In genomic region chr9:109602987-109603386, GRCh38 we compare ENCODE assay signal across 18 cellular contexts.
"Had no signal": no experiment of that assay in that cellular context is flagged by ENCODE, and none has a peak within 500 bp of the region (broad histone marks: within the 10 kb centered on the region; RNA-seq: fewer than 3 reads in every experiment).

No MANE protein-coding gene starts in this region.

- H3K27ac ChIP-seq: adrenal gland, body of pancreas, right atrium auricular region, tibial nerve, uterus had no signal

- ATAC-seq: activated CD4-positive, alpha-beta T cell treated with anti-CD3 and anti-CD28 coated beads for 36 hours; activated naive CD4-positive, alpha-beta T cell treated with anti-CD3 and anti-CD28 coated beads, Interleukin-2, amount 50 U/mL, for 72 hours; body of pancreas; left colon; stimulated activated naive CD8-positive, alpha-beta T cell treated with anti-CD3 and anti-CD28 coated beads, Interleukin-15, Interleukin-2, amounts not matched to agents 100 U/mL and 50 U/mL, for 24 hours had no signal

- H3K27ac Mint-ChIP-seq: activated CD4-positive, alpha-beta T cell treated with anti-CD3 and anti-CD28 coated beads for 36 hours; activated T-helper 1 cell treated with anti-CD3 and anti-CD28 coated beads, Interleukin-12 subunit alpha, Interleukin-12 subunit beta, Interleukin-2, Interleukin-4 antibody, amounts not matched to agents 30 ng/mL and 10 ng/mL and 1 ng/mL, durations not matched to agents 14 hours and 24 hours and 36 hours; progenitor cell of endocrine pancreas had no signal

- H3K27me3 ChIP-seq: adrenal gland, body of pancreas, right atrium auricular region, tibial nerve, uterus had no signal

- H3K9me3 Mint-ChIP-seq: activated naive CD4-positive, alpha-beta T cell treated with anti-CD3 and anti-CD28 coated beads, Interleukin-2, amount 50 U/mL, for 72 hours; activated T-helper 1 cell treated with anti-CD3 and anti-CD28 coated beads, Interleukin-12 subunit alpha, Interleukin-12 subunit beta, Interleukin-2, Interleukin-4 antibody, amounts not matched to agents 30 ng/mL and 10 ng/mL and 1 ng/mL, durations not matched to agents 14 hours and 24 hours and 36 hours had no signal

- H3K36me3 ChIP-seq: adrenal gland, right atrium auricular region, tibial nerve, uterus had no signal

- H3K36me3 Mint-ChIP-seq: activated naive CD4-positive, alpha-beta T cell treated with anti-CD3 and anti-CD28 coated beads, Interleukin-2, amount 50 U/mL, for 72 hours had no signal

- H3K9me3 ChIP-seq: adrenal gland, body of pancreas, right atrium auricular region, uterus had no signal

- FAIRE-seq: colon, endometrium had no signal

- H3K4me1 Mint-ChIP-seq: activated CD4-positive, alpha-beta T cell treated with anti-CD3 and anti-CD28 coated beads for 36 hours; neural crest cell had no signal

- H3K4me3 ChIP-seq: adrenal gland, body of pancreas, right atrium auricular region, tibial nerve, uterus had no signal

- DNase-seq: activated CD4-positive, alpha-beta T cell treated with anti-CD3 and anti-CD28 coated beads for 36 hours; activated CD4-positive, alpha-beta T cell treated with anti-CD3 and anti-CD28 coated beads, Interleukin-2, amount 50 U/mL, for 48 hours; activated gamma-delta T cell treated with Interleukin-2 at 50 U/mL for 16 hours; activated T-cell treated with anti-CD3 and anti-CD28 coated beads for 4 hours; body of pancreas; left colon; stimulated activated naive CD8-positive, alpha-beta T cell treated with anti-CD3 and anti-CD28 coated beads, Interleukin-15, Interleukin-2, amounts not matched to agents 100 U/mL and 50 U/mL, for 24 hours; T-helper 2 cell; uterus had no signal

- H3K4me3 Mint-ChIP-seq: activated CD4-positive, alpha-beta T cell treated with anti-CD3 and anti-CD28 coated beads for 36 hours; activated T-helper 1 cell treated with anti-CD3 and anti-CD28 coated beads, Interleukin-12 subunit alpha, Interleukin-12 subunit beta, Interleukin-2, Interleukin-4 antibody, amounts not matched to agents 30 ng/mL and 10 ng/mL and 1 ng/mL, durations not matched to agents 14 hours and 24 hours and 36 hours; neural crest cell had no signal

- H3K4me1 ChIP-seq: adrenal gland, body of pancreas, right atrium auricular region, tibial nerve, uterus had no signal
